ENCODE assay signal across 25 cellular contexts in genomic region chr7:19749658-19750057, GRCh38. TPM values are rescaled to one million over a fixed set of nuclear protein-coding genes. Genes with fewer than 3 reads are reported as not detected.
A peak's percentile ranks its signal among the peaks of the same experiment; 100 is the strongest.
DNase-seq lines count a peak whose midpoint lies in the region; ATAC-seq and TF ChIP-seq lines count a peak whose summit lies in the region.
"Had no signal": no experiment of that assay in that cellular context is flagged by ENCODE, and none has a peak within 500 bp of the region (broad histone marks: within the 10 kb centered on the region; RNA-seq: fewer than 3 reads in every experiment).

No MANE protein-coding gene starts in this region.

- H3K27me3 ChIP-seq in upper lobe of left lung, result no peaks in the 10 kb centered on the region
- H3K27me3 ChIP-seq: BLaER1 treated with 17β-estradiol and CSF1 and Interleukin-3, amounts not matched to agents 10 nM and 100 nM; neural progenitor cell; testis had no signal

- ATAC-seq in upper lobe of left lung (ENCODE audit: low FRiP score in 2 of 2) (no peak), HG02981 (IDR thresholded peaks at IDR 0.05; ENCODE audit: unreplicated experiment) (no peak)
- ATAC-seq: left colon; psoas muscle; stimulated activated effector memory CD8-positive, alpha-beta T cell treated with anti-CD3 and anti-CD28 coated beads, Interleukin-12 subunit alpha, Interleukin-12 subunit beta, amount 100 ng/mL, for 72 hours had no signal

- no peak overlapping the region for H3K4me3 ChIP-seq in fibroblast of the aortic adventitia (ENCODE audit: low read depth, low read length)
- no peak overlapping the region for H3K4me3 ChIP-seq in upper lobe of left lung
- H3K4me3 ChIP-seq: BLaER1 treated with 17β-estradiol and CSF1 and Interleukin-3, amounts not matched to agents 10 nM and 100 nM; neural progenitor cell; psoas muscle; testis had no signal

- 64 to 68% methylated on average over 4 of the region's 4 CpGs for WGBS in upper lobe of left lung, 2 donors

- H3K9me3 ChIP-seq in upper lobe of left lung, result no peaks in the 10 kb centered on the region
- H3K9me3 ChIP-seq: BLaER1 treated with 17β-estradiol and CSF1 and Interleukin-3, amounts not matched to agents 10 nM and 100 nM; psoas muscle; testis had no signal

- no peak for TF ChIP-seq POLR2A in upper lobe of left lung (IDR thresholded peaks at IDR 0.05)

- H3K4me1 ChIP-seq in upper lobe of left lung, result no peaks in the 10 kb centered on the region
- H3K4me1 ChIP-seq: BLaER1 treated with 17β-estradiol and CSF1 and Interleukin-3, amounts not matched to agents 10 nM and 100 nM; neural progenitor cell; psoas muscle; testis had no signal

- no peak overlapping the region for H3K27ac ChIP-seq in upper lobe of left lung
- H3K27ac ChIP-seq: BLaER1 treated with 17β-estradiol and CSF1 and Interleukin-3, amounts not matched to agents 10 nM and 100 nM; neural progenitor cell; psoas muscle; testis had no signal

- no peak for TF ChIP-seq EP300 in upper lobe of left lung (IDR thresholded peaks at IDR 0.05)

- TF ChIP-seq CTCF in fibroblast of the aortic adventitia (IDR thresholded peaks at IDR 0.05; ENCODE audit: insufficient read depth, low read length) (no peak), upper lobe of left lung (IDR thresholded peaks at IDR 0.05) (no peak)

- no peaks in the 10 kb centered on the region for H3K36me3 ChIP-seq in upper lobe of left lung
- H3K36me3 ChIP-seq: BLaER1 treated with 17β-estradiol and CSF1 and Interleukin-3, amounts not matched to agents 10 nM and 100 nM; neural progenitor cell had no signal

- peak; percentile 3 for DNase-seq in NCI-H510A treated with DMSO at 0.1 percent for 48 hours (lab: John Stamatoyannopoulos, UW)
- DNase-seq in NCI-H510A (lab: John Stamatoyannopoulos, UW), result no peak
- peak; percentile 37 for DNase-seq in amniotic epithelial cell (ENCODE audit: low read depth)
- peak; percentile 10 for DNase-seq in fibroblast of the aortic adventitia (ENCODE audit: low read depth)
- DNase-seq in COLO668 (lab: John Stamatoyannopoulos, UW; ENCODE audit: unreplicated experiment), result no peak
- no peak for DNase-seq in upper lobe of left lung
- DNase-seq in stimulated activated CD4-positive, alpha-beta T cell treated with anti-CD3 and anti-CD28 coated beads, Interleukin-4, amount 100 ng/mL, for 1 hour, result no peak
- DNase-seq: activated naive CD8-positive, alpha-beta T cell treated with anti-CD3 and anti-CD28 coated beads, Interleukin-2, amount 10 ng/mL, durations not matched to agents 7 days and 5 days; DMS153; H7; left colon; midbrain; NCI-H1048; NCI-H2081 treated with DMSO at 0.1 percent for 48 hours; NCI-H526 treated with DMSO at 0.1 percent for 48 hours; psoas muscle; testis had no signal

RNA-seq across cellular contexts. Expression of gene TMEM196, which starts 23.8 kb away (rescaled TPM):
- not detected in 2 replicates for total RNA-seq in fibroblast of the aortic adventitia (ENCODE audit: low replicate concordance)
- not detected for total RNA-seq in upper lobe of left lung
- total RNA-seq: A172; activated CD8-positive, alpha-beta memory T cell treated with anti-CD3 and anti-CD28 coated beads for 36 hours; activated naive CD8-positive, alpha-beta T cell treated with anti-CD3 and anti-CD28 coated beads, Interleukin-2, amount 10 ng/mL, durations not matched to agents 7 days and 5 days; activated T-helper 1 cell treated with anti-CD3 and anti-CD28 coated beads, Interleukin-12 subunit alpha, Interleukin-12 subunit beta, Interleukin-2, Interleukin-4 antibody, amounts not matched to agents 30 ng/mL and 10 ng/mL and 1 ng/mL, durations not matched to agents 14 hours and 24 hours and 36 hours; left colon; OCI-LY7; psoas muscle had no signal

RNA-seq across cellular contexts. Expression of gene POLR1F, which starts 40.8 kb away (rescaled TPM):
- total RNA-seq in fibroblast of the aortic adventitia (ENCODE audit: low replicate concordance), result 21.9 and 225 TPM in 2 replicates
- 10 to 100 TPM in 4 of 6 donors, 1 to 10 TPM in 2; 2.7 to 24.1 (median 11.3) TPM for total RNA-seq in upper lobe of left lung

Comparison
In these comparisons a context has a peak if more than half of its experiments do, and no peak if none do; other contexts are left out.
1. DNase-seq: peak in NCI-H510A treated with DMSO at 0.1 percent for 48 hours (single experiment), amniotic epithelial cell (single experiment) and fibroblast of the aortic adventitia (single experiment); none in NCI-H510A (single experiment), COLO668 (single experiment), upper lobe of left lung (0 of 2) and stimulated activated CD4-positive, alpha-beta T cell treated with anti-CD3 and anti-CD28 coated beads, Interleukin-4, amount 100 ng/mL, for 1 hour (single experiment).